Comparison of ENCODE assay signal across 14 cellular contexts in genomic region chr22:21834869-21835268, GRCh38. TPM values are rescaled to one million over a fixed set of nuclear protein-coding genes. Genes with fewer than 3 reads are reported as not detected.
DNase-seq lines count a peak whose midpoint lies in the region; TF ChIP-seq lines count a peak whose summit lies in the region.
"Had no signal": no experiment of that assay in that cellular context is flagged by ENCODE, and none has a peak within 500 bp of the region (broad histone marks: within the 10 kb centered on the region; RNA-seq: fewer than 3 reads in every experiment).

No MANE protein-coding gene starts in this region.

- H3K27ac ChIP-seq in OCI-LY7 (ENCODE audit: low read depth, low read length, poor library complexity, severe bottlenecking) (peak overlapping the region; percentile 91), esophagus muscularis mucosa (replicated peaks in 1 of 4) (peak overlapping the region in 3 of 4 donors; percentile 8 to 37 (median 19))
- H3K27ac ChIP-seq: C4-2B had no signal

- H3K4me1 ChIP-seq in OCI-LY7 (ENCODE audit: insufficient read depth, low read length, poor library complexity, severe bottlenecking) (peaks cover 60% of the 10 kb centered on the region), esophagus muscularis mucosa (peaks cover 46 to 88% (median 81%) of the 10 kb centered on the region in 4 donors)

- no peaks in the 10 kb centered on the region for H3K36me3 Mint-ChIP-seq in progenitor cell of endocrine pancreas (ENCODE audit: insufficient read depth)

- H3K79me2 ChIP-seq in OCI-LY7 (ENCODE audit: insufficient read depth, low read depth, low read length), result peaks cover 95% of the 10 kb centered on the region

- no TSS peak for BruUV-seq in OCI-LY7 (replicated peaks; lab: Mats Ljungman, UMichigan)

- H3K4me3 ChIP-seq in GM06990 (replicated peaks; ENCODE audit: low read depth, low read length) (no peak overlapping the region), OCI-LY7 (ENCODE audit: low read depth, low read length, poor library complexity, severe bottlenecking) (peak overlapping the region; percentile 58), esophagus muscularis mucosa (no peak overlapping the region)

- no peaks in the 10 kb centered on the region for H3K9me2 ChIP-seq in OCI-LY7 (ENCODE audit: insufficient read depth, low read length)

- no peaks in the 10 kb centered on the region for H3K9me3 Mint-ChIP-seq in progenitor cell of endocrine pancreas (ENCODE audit: low read depth)
- H3K9me3 Mint-ChIP-seq: H9 had no signal

- H4K20me1 ChIP-seq in OCI-LY7 (ENCODE audit: insufficient read depth, low read length), result peaks cover 13% of the 10 kb centered on the region; the same call in 1 of the 2 replicates

- H3K4me2 ChIP-seq in OCI-LY7 (ENCODE audit: low read length), result peak overlapping the region; percentile 79

- TF ChIP-seq CTCF in GM06990 (IDR thresholded peaks at IDR 0.05; ENCODE audit: insufficient read depth, low read length, poor library complexity, severe bottlenecking) (no peak), OCI-LY7 (conservative IDR thresholded peaks at IDR 0.05; ENCODE audit: low read length) (no peak), esophagus muscularis mucosa (IDR thresholded peaks at IDR 0.05) (no peak), progenitor cell of endocrine pancreas (IDR thresholded peaks at IDR 0.05; ENCODE audit: unreplicated experiment) (no peak)

- peak overlapping the region; percentile 16 for H3K27ac Mint-ChIP-seq in progenitor cell of endocrine pancreas
- H3K27ac Mint-ChIP-seq: activated naive CD4-positive, alpha-beta T cell treated with anti-CD3 and anti-CD28 coated beads, Interleukin-2, amount 50 U/mL, for 24 hours had no signal

- no peak for TF ChIP-seq EP300 in esophagus muscularis mucosa (IDR thresholded peaks at IDR 0.05)

- no peak overlapping the region for H2AFZ ChIP-seq in OCI-LY7 (ENCODE audit: low read length)

- DNase-seq in GM06990 (ENCODE audit: extremely low read depth, insufficient read length) (peak; percentile 20), OCI-LY7 (ENCODE audit: low spot score) (peak; percentile 90), esophagus muscularis mucosa (ENCODE audit: extremely low spot score) (no peak), progenitor cell of endocrine pancreas (ENCODE audit: low spot score, unreplicated experiment) (no peak), NCI-H1048 (lab: John Stamatoyannopoulos, UW) (no peak), NCI-H2196 (lab: John Stamatoyannopoulos, UW; ENCODE audit: unreplicated experiment) (no peak)
- DNase-seq in central memory CD4-positive, alpha-beta T cell, result no peak
- no peak for DNase-seq in activated CD4-positive, CD25-positive, alpha-beta regulatory T cell treated with anti-CD3 and anti-CD28 coated beads, Interleukin-2, amount 50 U/mL, for 72 hours
- DNase-seq: effector CD8-positive, alpha-beta T cell; H9; MM.1S; NCI-H2081 treated with DMSO at 0.1 percent for 48 hours had no signal

- intact Hi-C loops in OCI-LY7 (cut with micrococcal nuclease; ENCODE audit: unreplicated experiment), result loop anchor here (2.0 kb wide), 1 partner anchor 54 kb away; no protein-coding TSS in a partner anchor
- intact Hi-C loops in esophagus muscularis mucosa (cut with DNase I), result no loop called here

- H3K9me3 ChIP-seq in OCI-LY7 (ENCODE audit: low read length) (no peaks in the 10 kb centered on the region), esophagus muscularis mucosa (no peaks in the 10 kb centered on the region)

- TF ChIP-seq POLR2A in esophagus muscularis mucosa (IDR thresholded peaks at IDR 0.05; ENCODE audit: low read depth), result no peak

- H3K36me3 ChIP-seq in GM06990 (ENCODE audit: control insufficient read depth, insufficient read depth, low read length) (no peaks in the 10 kb centered on the region; the same call in 1 of the 2 replicates), OCI-LY7 (ENCODE audit: insufficient read depth, low read length) (peaks cover 11% of the 10 kb centered on the region; the same call in 1 of the 2 replicates), esophagus muscularis mucosa (no peaks in the 10 kb centered on the region)

- 77% methylated on average over 4 of the region's 4 CpGs for WGBS in esophagus muscularis mucosa

- POLR2A ChIA-PET in OCI-LY7 (lab: Charles Lee), result interaction anchor here (0.6 to 1.1 kb wide), 8 partner anchors 13 to 1260 kb away, joined by 3 to 6 read pairs (median 3); no protein-coding TSS in a partner anchor

- H3K4me1 Mint-ChIP-seq in progenitor cell of endocrine pancreas (ENCODE audit: low read depth), result peaks cover 39% of the 10 kb centered on the region

- no peaks in the 10 kb centered on the region for H3K27me3 Mint-ChIP-seq in progenitor cell of endocrine pancreas
- H3K27me3 Mint-ChIP-seq: activated naive CD4-positive, alpha-beta T cell treated with anti-CD3 and anti-CD28 coated beads, Interleukin-2, amount 50 U/mL, for 24 hours had no signal

- no peaks in the 10 kb centered on the region for H3K27me3 ChIP-seq in GM06990 (replicated peaks; ENCODE audit: control insufficient read depth, insufficient read depth, low read length)
- H3K27me3 ChIP-seq in esophagus muscularis mucosa, result no peaks in the 10 kb centered on the region

- CTCF ChIA-PET in OCI-LY7 (lab: Charles Lee; ENCODE audit: unreplicated experiment), result interaction anchor here (0.6 kb wide), 1 partner anchor 39 kb away, joined by 4 read pairs; no protein-coding TSS in a partner anchor

- H3K4me3 Mint-ChIP-seq in progenitor cell of endocrine pancreas (ENCODE audit: low read depth), result no peak overlapping the region
- H3K4me3 Mint-ChIP-seq: activated naive CD4-positive, alpha-beta T cell treated with anti-CD3 and anti-CD28 coated beads, Interleukin-2, amount 50 U/mL, for 24 hours; H9 had no signal

RNA-seq across cellular contexts. Expression of gene MAPK1, which starts 32.6 kb away (rescaled TPM):
- total RNA-seq in OCI-LY7 (2014; rRNA removed; shearing (Covaris generic)), result 28.9 and 39.6 TPM in 2 replicates
- total RNA-seq in OCI-LY7 (2022) (75.4 and 79.8 TPM in 2 replicates), esophagus muscularis mucosa (10 to 100 TPM; 44.9 to 87.2 (median 63.5) TPM), progenitor cell of endocrine pancreas (116 and 126 TPM in 2 replicates)

Comparison
In these comparisons a context has a peak if more than half of its experiments do, and no peak if none do; other contexts are left out.
1. DNase-seq: peak in GM06990 (single experiment) and OCI-LY7 (single experiment); none in esophagus muscularis mucosa (single experiment), progenitor cell of endocrine pancreas (single experiment), central memory CD4-positive, alpha-beta T cell (single experiment), activated CD4-positive, CD25-positive, alpha-beta regulatory T cell treated with anti-CD3 and anti-CD28 coated beads, Interleukin-2, amount 50 U/mL, for 72 hours (single experiment), NCI-H1048 (single experiment) and NCI-H2196 (single experiment).